ENCODE assay signal across 17 cellular contexts in genomic region chr11:12436266-12436665, GRCh38. TPM values are rescaled to one million over a fixed set of nuclear protein-coding genes. Genes with fewer than 3 reads are reported as not detected.
"Had no signal": no experiment of that assay in that cellular context is flagged by ENCODE, and none has a peak within 500 bp of the region (broad histone marks: within the 10 kb centered on the region; RNA-seq: fewer than 3 reads in every experiment).

No MANE protein-coding gene starts in this region.

- H3K27me3 Mint-ChIP-seq: activated naive CD4-positive, alpha-beta T cell treated with anti-CD3 and anti-CD28 coated beads, Interleukin-2, amount 50 U/mL, for 24 hours had no signal

- H3K27me3 ChIP-seq: dorsolateral prefrontal cortex, foreskin keratinocyte, ovary had no signal

- H3K4me1 Mint-ChIP-seq: activated naive CD4-positive, alpha-beta T cell treated with anti-CD3 and anti-CD28 coated beads, Interleukin-2, amount 50 U/mL, for 24 hours had no signal

- H3K36me3 Mint-ChIP-seq: activated naive CD4-positive, alpha-beta T cell treated with anti-CD3 and anti-CD28 coated beads, Interleukin-2, amount 50 U/mL, for 24 hours; memory B cell; naive thymus-derived CD4-positive, alpha-beta T cell had no signal

- H3K9me3 Mint-ChIP-seq: activated naive CD4-positive, alpha-beta T cell treated with anti-CD3 and anti-CD28 coated beads, Interleukin-2, amount 50 U/mL, for 24 hours had no signal

- H3K4me3 ChIP-seq: dorsolateral prefrontal cortex, ovary, psoas muscle had no signal

- DNase-seq: activated CD4-positive, alpha-beta T cell treated with anti-CD3 and anti-CD28 coated beads for 1 hour; activated CD8-positive, alpha-beta memory T cell treated with anti-CD3 and anti-CD28 coated beads for 24 hours; activated CD8-positive, alpha-beta memory T cell treated with anti-CD3 and anti-CD28 coated beads, Interleukin-2, amount 50 U/mL, for 48 hours; activated gamma-delta T cell; activated T-cell treated with anti-CD3 and anti-CD28 coated beads, Interleukin-2, amount 50 U/mL, for 72 hours; dorsolateral prefrontal cortex; foreskin keratinocyte; naive thymus-derived CD4-positive, alpha-beta T cell; ovary; psoas muscle; stimulated activated naive CD4-positive, alpha-beta T cell; substantia nigra; T-helper 2 cell; trophoblast cell; WERI-Rb-1 had no signal

- H3K36me3 ChIP-seq: ovary, WERI-Rb-1 had no signal

- H3K4me3 Mint-ChIP-seq: activated naive CD4-positive, alpha-beta T cell treated with anti-CD3 and anti-CD28 coated beads, Interleukin-2, amount 50 U/mL, for 24 hours; activated T-cell treated with anti-CD3 and anti-CD28 coated beads, Interleukin-2, amount 50 U/mL, for 72 hours; memory B cell; naive thymus-derived CD4-positive, alpha-beta T cell had no signal

- ATAC-seq: activated T-cell treated with anti-CD3 and anti-CD28 coated beads, Interleukin-2, amount 50 U/mL, for 72 hours; foreskin keratinocyte; naive thymus-derived CD4-positive, alpha-beta T cell; psoas muscle had no signal

- H3K27ac Mint-ChIP-seq: activated naive CD4-positive, alpha-beta T cell treated with anti-CD3 and anti-CD28 coated beads, Interleukin-2, amount 50 U/mL, for 24 hours; activated T-cell treated with anti-CD3 and anti-CD28 coated beads, Interleukin-2, amount 50 U/mL, for 72 hours; memory B cell; naive thymus-derived CD4-positive, alpha-beta T cell had no signal

- H3K27ac ChIP-seq: foreskin keratinocyte, ovary, psoas muscle, WERI-Rb-1 had no signal

- H3K9me3 ChIP-seq: ovary had no signal

RNA-seq across cellular contexts. Expression of gene PARVA, which starts 58.9 kb away (rescaled TPM):
- total RNA-seq: activated T-cell treated with anti-CD3 and anti-CD28 coated beads, Interleukin-2, amount 50 U/mL, for 72 hours had no signal
